In genomic region chr22:20793386-20794131, GRCh38 we compare ENCODE assay signal across 25 cellular contexts. TPM values are rescaled to one million over a fixed set of nuclear protein-coding genes. Genes with fewer than 3 reads are reported as not detected.
DNase-seq lines count a peak whose midpoint lies in the region; ATAC-seq, FAIRE-seq and TF ChIP-seq lines count a peak whose summit lies in the region.
"Had no signal": no experiment of that assay in that cellular context is flagged by ENCODE, and none has a peak within 500 bp of the region (broad histone marks: within the 10 kb centered on the region; RNA-seq: fewer than 3 reads in every experiment).

No MANE protein-coding gene starts in this region.

- H3K4me3 ChIP-seq in adrenal gland, result no peak overlapping the region
- H3K4me3 ChIP-seq in kidney (ENCODE audit: low read length in 2 of 2), result no peak overlapping the region
- H3K4me3 ChIP-seq in testis, result no peak overlapping the region
- H3K4me3 ChIP-seq: left ventricle myocardium inferior, Peyer's patch had no signal

- H3K4me1 ChIP-seq in adrenal gland (replicated peaks in 1 of 2), result peaks cover 7 to 14% of the 10 kb centered on the region in 2 donors
- no peaks in the 10 kb centered on the region for H3K4me1 ChIP-seq in kidney (ENCODE audit: control insufficient read depth in 1 of 2, insufficient read depth in 1 of 2, low read depth in 1 of 2, low read length in 2 of 2)
- H3K4me1 ChIP-seq in testis, result peaks cover 9% of the 10 kb centered on the region
- H3K4me1 ChIP-seq: Peyer's patch had no signal

- H3K9me3 ChIP-seq in adrenal gland (replicated peaks in 1 of 3) (no peaks in the 10 kb centered on the region), kidney (ENCODE audit: control insufficient read depth in 1 of 2, low read length in 2 of 2) (no peaks in the 10 kb centered on the region), testis (no peaks in the 10 kb centered on the region)
- H3K9me3 ChIP-seq: left ventricle myocardium inferior, Peyer's patch had no signal

- FAIRE-seq in kidney (lab: Jason Lieb, UNC) (peak; percentile 45), urothelium cell line (lab: Jason Lieb, UNC) (no peak)
- FAIRE-seq: endothelial cell of umbilical vein, GM12892, H1 had no signal

- H3K4me3 Mint-ChIP-seq in HFFc6, result peak overlapping the region; percentile 45; the same call in 1 of the 2 replicates
- H3K4me3 Mint-ChIP-seq: activated naive CD8-positive, alpha-beta T cell treated with anti-CD3 and anti-CD28 coated beads, Interleukin-2, amount 10 ng/mL, durations not matched to agents 7 days and 5 days; central memory CD8-positive, alpha-beta T cell; IgD-negative memory B cell; naive thymus-derived CD8-positive, alpha-beta T cell; T-cell had no signal

- H3K4me1 Mint-ChIP-seq in HFFc6 (ENCODE audit: low read depth), result peaks cover 25% of the 10 kb centered on the region
- H3K4me1 Mint-ChIP-seq: activated naive CD8-positive, alpha-beta T cell treated with anti-CD3 and anti-CD28 coated beads, Interleukin-2, amount 10 ng/mL, durations not matched to agents 7 days and 5 days; central memory CD8-positive, alpha-beta T cell; T-cell had no signal

- H3K36me3 ChIP-seq in adrenal gland (replicated peaks in 1 of 2) (peaks cover 0 to 57% of the 10 kb centered on the region in 2 donors), kidney (ENCODE audit: control insufficient read depth in 1 of 2, insufficient read depth in 2 of 2, low read length in 2 of 2) (peaks cover 34 to 42% of the 10 kb centered on the region in 2 donors), testis (ENCODE audit: low read depth, missing control alignments) (no peaks in the 10 kb centered on the region)

- ATAC-seq in GM18873 (IDR thresholded peaks at IDR 0.05; ENCODE audit: low FRiP score, unreplicated experiment), result no peak
- ATAC-seq in stimulated activated naive CD8-positive, alpha-beta T cell treated with anti-CD3 and anti-CD28 coated beads, Interleukin-15, Interleukin-2, amounts not matched to agents 100 U/mL and 50 U/mL, for 24 hours, result no peak
- ATAC-seq: naive thymus-derived CD8-positive, alpha-beta T cell; T-cell had no signal

- H3K27me3 Mint-ChIP-seq in HFFc6 (ENCODE audit: insufficient read depth), result peaks cover 3% of the 10 kb centered on the region
- H3K27me3 Mint-ChIP-seq: activated naive CD8-positive, alpha-beta T cell treated with anti-CD3 and anti-CD28 coated beads, Interleukin-2, amount 10 ng/mL, durations not matched to agents 7 days and 5 days; central memory CD8-positive, alpha-beta T cell; IgD-negative memory B cell; naive thymus-derived CD8-positive, alpha-beta T cell; T-cell had no signal

- peak; percentile 16 for DNase-seq in HFFc6
- DNase-seq in adrenal gland, result peak in 4 of 7 donors; percentile 43 to 56 (median 46)
- no peak for DNase-seq in kidney
- peak; percentile 48 for DNase-seq in testis
- DNase-seq in urothelium cell line (ENCODE audit: low spot score), result no peak
- no peak for DNase-seq in stimulated activated naive CD8-positive, alpha-beta T cell treated with anti-CD3 and anti-CD28 coated beads, Interleukin-15, Interleukin-2, amounts not matched to agents 100 U/mL and 50 U/mL, for 24 hours
- DNase-seq: activated CD4-positive, alpha-beta T cell treated with anti-CD3 and anti-CD28 coated beads, Interleukin-2, amount 50 U/mL, for 48 hours; activated effector memory CD4-positive, alpha-beta T cell treated with anti-CD3 and anti-CD28 coated beads, Interleukin-2, amount 50 U/mL, for 16 hours; activated naive CD8-positive, alpha-beta T cell treated with anti-CD3 and anti-CD28 coated beads, Interleukin-2, amount 10 ng/mL, durations not matched to agents 7 days and 5 days; EL; left ventricle myocardium inferior; naive thymus-derived CD8-positive, alpha-beta T cell; NCI-H1092 treated with DMSO at 0.1 percent for 48 hours; NCI-H2029; NCI-H526; Peyer's patch; T-cell had no signal

- H3K27me3 ChIP-seq in adrenal gland (no peaks in the 10 kb centered on the region), testis (no peaks in the 10 kb centered on the region)
- H3K27me3 ChIP-seq: Peyer's patch had no signal

- peaks cover 37% of the 10 kb centered on the region for H3K36me3 Mint-ChIP-seq in HFFc6 (ENCODE audit: low read depth)

- H3K9me3 Mint-ChIP-seq in HFFc6, result no peaks in the 10 kb centered on the region
- H3K9me3 Mint-ChIP-seq: activated naive CD8-positive, alpha-beta T cell treated with anti-CD3 and anti-CD28 coated beads, Interleukin-2, amount 10 ng/mL, durations not matched to agents 7 days and 5 days; central memory CD8-positive, alpha-beta T cell; IgD-negative memory B cell; naive thymus-derived CD8-positive, alpha-beta T cell; T-cell had no signal

- TF ChIP-seq POLR2A in adrenal gland (IDR thresholded peaks at IDR 0.05), result no peak
- TF ChIP-seq POLR2A in testis (IDR thresholded peaks at IDR 0.05), result no peak

- intact Hi-C loops in adrenal gland (cut with DNase I) (no loop called here), kidney (cut with DNase I) (no loop called here), testis (cut with DNase I; ENCODE audit: low total_unique reads) (no loop called here)

- H3K27ac ChIP-seq in adrenal gland (peak overlapping the region in 3 of 5 donors; percentile 22 to 32 (median 24)), kidney (ENCODE audit: low read depth in 2 of 2, low read length in 2 of 2) (no peak overlapping the region), testis (no peak overlapping the region)
- H3K27ac ChIP-seq: left ventricle myocardium inferior, Peyer's patch had no signal

- H3K9ac ChIP-seq in kidney (ENCODE audit: low read length in 2 of 2), result no peak overlapping the region

- TF ChIP-seq CTCF in HFFc6 (IDR thresholded peaks at IDR 0.05) (no peak), adrenal gland (IDR thresholded peaks at IDR 0.05) (no peak), kidney (IDR thresholded peaks at IDR 0.05; ENCODE audit: borderline replicate concordance, extremely low read depth, insufficient read depth) (no peak), testis (IDR thresholded peaks at IDR 0.05) (no peak)

- 17 to 27% (median 21%) methylated on average over 4 of the region's 4 CpGs for WGBS in adrenal gland, 4 donors
- 28 to 54% methylated on average over 4 of the region's 4 CpGs for WGBS in testis, 2 donors

- peak overlapping the region; percentile 95 for H3K27ac Mint-ChIP-seq in HFFc6
- H3K27ac Mint-ChIP-seq: activated naive CD8-positive, alpha-beta T cell treated with anti-CD3 and anti-CD28 coated beads, Interleukin-2, amount 10 ng/mL, durations not matched to agents 7 days and 5 days; IgD-negative memory B cell had no signal

RNA-seq across cellular contexts. Expression of gene SERPIND1, which starts 19.6 kb away (rescaled TPM):
- total RNA-seq in HFFc6 (2021; fragmentation: NEBNext Ultra II Directional; extraction: Animal tissue kit (Norgen Biotek cat#: 25700)), result under 1 TPM in 5 of 6 experiments, not detected in 1; 0.07 to 0.19 (median 0.11) TPM
- 1 to 10 TPM in 1 of 8 donors, under 1 TPM in 5, not detected in 2; 0.13 to 1.0 (median 0.30) TPM for total RNA-seq in adrenal gland
- under 1 TPM; 0.10 to 0.18 (median 0.16) TPM for polyA plus RNA-seq in adrenal gland
- total RNA-seq in kidney, result not detected
- polyA plus RNA-seq in kidney (ENCODE audit: insufficient read depth, low read depth, low replicate concordance), result not detected
- under 1 TPM; 0.16 to 0.25 TPM for total RNA-seq in testis
- 0.78 TPM for polyA plus RNA-seq in testis (ENCODE audit: insufficient read depth, low read depth, low replicate concordance)
- total RNA-seq: activated naive CD8-positive, alpha-beta T cell treated with anti-CD3 and anti-CD28 coated beads, Interleukin-2, amount 10 ng/mL, durations not matched to agents 7 days and 5 days; H1; naive thymus-derived CD8-positive, alpha-beta T cell; Peyer's patch; renal cortical epithelial cell; skeletal muscle tissue had no signal
- polyA plus RNA-seq: H1; naive thymus-derived CD8-positive, alpha-beta T cell had no signal

Comparison
In these comparisons a context has a peak if more than half of its experiments do, and no peak if none do; other contexts are left out.
1. DNase-seq: peak in HFFc6 (single experiment), adrenal gland (4 of 7) and testis (single experiment); none in kidney (single experiment), urothelium cell line (single experiment) and stimulated activated naive CD8-positive, alpha-beta T cell treated with anti-CD3 and anti-CD28 coated beads, Interleukin-15, Interleukin-2, amounts not matched to agents 100 U/mL and 50 U/mL, for 24 hours (single experiment).
2. H3K27ac ChIP-seq: peak in adrenal gland (3 of 5); none in kidney (0 of 2) and testis (0 of 2).